In the genomic region with DNA sequence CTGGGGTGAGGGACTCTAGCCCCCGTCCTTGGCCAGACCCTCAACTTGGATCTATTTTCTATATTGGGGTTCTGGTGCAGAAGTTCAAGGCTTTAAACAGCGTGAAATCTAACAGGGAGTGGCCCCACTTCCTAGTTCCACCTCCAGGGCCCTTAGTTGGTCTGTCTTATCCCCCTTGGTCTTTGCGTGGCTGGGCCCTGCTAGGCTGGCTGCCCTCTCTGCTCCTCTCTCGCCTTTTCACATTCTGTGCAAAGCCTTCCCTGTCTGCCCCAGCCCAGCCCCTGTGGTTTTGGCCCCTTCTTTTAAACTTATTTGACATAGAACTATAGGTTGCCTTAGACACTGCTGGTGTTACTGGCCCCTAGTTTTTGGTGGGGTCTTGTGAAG, we compare ENCODE assay signal across 1 cellular context.
TF ChIP-seq lines count a peak whose summit lies in the region.

No MANE protein-coding gene starts in this region.

TF ChIP-seq in GM12878, 131 proteins besides CTCF, POLR2A, EP300 and RAD21:
- TF ChIP-seq KDM1A (IDR thresholded peaks at IDR 0.05; ENCODE audit: borderline replicate concordance): no peak
- TF ChIP-seq, protein P1, sequence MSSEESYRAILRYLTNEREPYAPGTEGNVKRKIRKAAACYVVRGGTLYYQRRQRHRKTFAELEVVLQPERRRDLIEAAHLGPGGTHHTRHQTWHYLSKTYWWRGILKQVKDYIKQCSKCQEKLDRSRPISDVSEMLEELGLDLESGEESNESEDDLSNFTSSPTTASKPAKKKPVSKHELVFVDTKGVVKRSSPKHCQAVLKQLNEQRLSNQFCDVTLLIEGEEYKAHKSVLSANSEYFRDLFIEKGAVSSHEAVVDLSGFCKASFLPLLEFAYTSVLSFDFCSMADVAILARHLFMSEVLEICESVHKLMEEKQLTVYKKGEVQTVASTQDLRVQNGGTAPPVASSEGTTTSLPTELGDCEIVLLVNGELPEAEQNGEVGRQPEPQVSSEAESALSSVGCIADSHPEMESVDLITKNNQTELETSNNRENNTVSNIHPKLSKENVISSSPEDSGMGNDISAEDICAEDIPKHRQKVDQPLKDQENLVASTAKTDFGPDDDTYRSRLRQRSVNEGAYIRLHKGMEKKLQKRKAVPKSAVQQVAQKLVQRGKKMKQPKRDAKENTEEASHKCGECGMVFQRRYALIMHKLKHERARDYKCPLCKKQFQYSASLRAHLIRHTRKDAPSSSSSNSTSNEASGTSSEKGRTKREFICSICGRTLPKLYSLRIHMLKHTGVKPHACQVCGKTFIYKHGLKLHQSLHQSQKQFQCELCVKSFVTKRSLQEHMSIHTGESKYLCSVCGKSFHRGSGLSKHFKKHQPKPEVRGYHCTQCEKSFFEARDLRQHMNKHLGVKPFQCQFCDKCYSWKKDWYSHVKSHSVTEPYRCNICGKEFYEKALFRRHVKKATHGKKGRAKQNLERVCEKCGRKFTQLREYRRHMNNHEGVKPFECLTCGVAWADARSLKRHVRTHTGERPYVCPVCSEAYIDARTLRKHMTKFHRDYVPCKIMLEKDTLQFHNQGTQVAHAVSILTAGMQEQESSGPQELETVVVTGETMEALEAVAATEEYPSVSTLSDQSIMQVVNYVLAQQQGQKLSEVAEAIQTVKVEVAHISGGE (CRISPR knock-in tag; IDR thresholded peaks at IDR 0.05): no peak
- TF ChIP-seq NRF1 (conservative IDR thresholded peaks at IDR 0.05; ENCODE audit: low read depth, low read length): no peak
- TF ChIP-seq CHD4 (IDR thresholded peaks at IDR 0.05): no peak
- no peak for TF ChIP-seq HDAC2 (IDR thresholded peaks at IDR 0.05)
